In genomic region chr2:121161272-121161671, GRCh38 we compare ENCODE assay signal across 17 cellular contexts.
A peak's percentile ranks its signal among the peaks of the same experiment; 100 is the strongest.
DNase-seq lines count a peak whose midpoint lies in the region; ATAC-seq and FAIRE-seq lines count a peak whose summit lies in the region.
"Had no signal": no experiment of that assay in that cellular context is flagged by ENCODE, and none has a peak within 500 bp of the region (broad histone marks: within the 10 kb centered on the region; RNA-seq: fewer than 3 reads in every experiment).

No MANE protein-coding gene starts in this region.

- FAIRE-seq in RCC 7860 (lab: Jason Lieb, UNC) = no peak
- FAIRE-seq: D721Med, H54 had no signal

- DNase-seq in NCI-H1417 (lab: John Stamatoyannopoulos, UW) (peak in 2 of 3 experiments; percentile 2 to 51), NCI-H1417 treated with DMSO at 0.1 percent for 48 hours (lab: John Stamatoyannopoulos, UW) (no peak), NCI-H69 (lab: John Stamatoyannopoulos, UW) (peak; percentile 4), left colon (no peak), RCC 7860 (ENCODE audit: low spot score) (no peak)
- no peak for DNase-seq in stimulated activated CD4-positive, alpha-beta T cell treated with anti-CD3 and anti-CD28 coated beads, Interleukin-1b, Interleukin-23, amount 100 ng/mL, for 48 hours
- DNase-seq: BE2C; C1 segment of cervical spinal cord; Caco-2; CD4-positive, CD25-positive, alpha-beta regulatory T cell; DMS79 treated with DMSO at 0.1 percent for 48 hours; GF-D8; HCEC 1CT had no signal

- intact Hi-C loops in left colon (cut with DNase I, micrococcal nuclease) = no loop called here

- ATAC-seq in left colon = peak; percentile 86
- no peak for ATAC-seq in HG03139 (IDR thresholded peaks at IDR 0.05; ENCODE audit: unreplicated experiment)
- ATAC-seq: GM23338 had no signal

Comparison
In these comparisons a context has a peak if more than half of its experiments do, and no peak if none do; other contexts are left out.
1. DNase-seq: peak in NCI-H1417 (2 of 3) and NCI-H69 (single experiment); none in NCI-H1417 treated with DMSO at 0.1 percent for 48 hours (single experiment), left colon (0 of 2), stimulated activated CD4-positive, alpha-beta T cell treated with anti-CD3 and anti-CD28 coated beads, Interleukin-1b, Interleukin-23, amount 100 ng/mL, for 48 hours (single experiment) and RCC 7860 (single experiment).